Comparison of ENCODE assay signal across 24 cellular contexts in genomic region chr4:27090406-27090805, GRCh38.
"Had no signal": no experiment of that assay in that cellular context is flagged by ENCODE, and none has a peak within 500 bp of the region (broad histone marks: within the 10 kb centered on the region; RNA-seq: fewer than 3 reads in every experiment).

No MANE protein-coding gene starts in this region.

- H3K36me3 ChIP-seq: pancreas, right atrium auricular region, spleen, upper lobe of left lung had no signal

- ATAC-seq: activated CD4-positive, alpha-beta T cell treated with anti-CD3 and anti-CD28 coated beads for 36 hours; activated naive CD4-positive, alpha-beta T cell treated with anti-CD3 and anti-CD28 coated beads, Interleukin-2, amount 50 U/mL, for 72 hours; activated T-helper 17 cell treated with anti-CD3 and anti-CD28 coated beads, Interleukin-2, amount 50 U/mL, for 72 hours; esophagus mucosa; left cardiac atrium; natural killer cell; pancreas; psoas muscle had no signal

- H3K9me3 ChIP-seq: pancreas, psoas muscle, right atrium auricular region, spleen, testis, upper lobe of left lung had no signal

- H3K27me3 ChIP-seq: testis had no signal

- H3K9me3 Mint-ChIP-seq: activated naive CD4-positive, alpha-beta T cell treated with anti-CD3 and anti-CD28 coated beads, Interleukin-2, amount 50 U/mL, for 72 hours; activated T-cell treated with anti-CD3 and anti-CD28 coated beads, Interleukin-2, amount 50 U/mL, for 24 hours; natural killer cell had no signal

- DNase-seq: activated CD4-positive, alpha-beta T cell treated with anti-CD3 and anti-CD28 coated beads for 36 hours; activated CD4-positive, alpha-beta T cell treated with anti-CD3 and anti-CD28 coated beads, Interleukin-2, amount 50 U/mL, for 4 hours; activated CD8-positive, alpha-beta memory T cell treated with anti-CD3 and anti-CD28 coated beads for 24 hours; activated CD8-positive, alpha-beta memory T cell treated with anti-CD3 and anti-CD28 coated beads, Interleukin-2, amount 50 U/mL, for 4 hours; activated T-cell treated with anti-CD3 and anti-CD28 coated beads, Interleukin-2, amount 50 U/mL, for 24 hours; aorta; effector memory CD4-positive, alpha-beta T cell; foreskin melanocyte; left cardiac atrium; midbrain; natural killer cell; pancreas; psoas muscle; spleen; stimulated activated CD4-positive, alpha-beta T cell treated with anti-CD3 and anti-CD28 coated beads, Interleukin-4, amount 100 ng/mL, for 1 hour; stimulated activated naive CD4-positive, alpha-beta T cell; testis; upper lobe of left lung had no signal

- H3K27ac ChIP-seq: hepatocyte, pancreas, psoas muscle, right atrium auricular region, spleen, testis, upper lobe of left lung had no signal

- H3K4me1 Mint-ChIP-seq: activated T-helper 17 cell treated with anti-CD3 and anti-CD28 coated beads, Interleukin-2, amount 50 U/mL, for 72 hours had no signal

- H3K27ac Mint-ChIP-seq: activated CD4-positive, alpha-beta T cell treated with anti-CD3 and anti-CD28 coated beads for 36 hours; activated naive CD4-positive, alpha-beta T cell treated with anti-CD3 and anti-CD28 coated beads, Interleukin-2, amount 50 U/mL, for 72 hours; activated T-cell treated with anti-CD3 and anti-CD28 coated beads, Interleukin-2, amount 50 U/mL, for 24 hours; activated T-helper 17 cell treated with anti-CD3 and anti-CD28 coated beads, Interleukin-2, amount 50 U/mL, for 72 hours; natural killer cell had no signal

- H3K4me1 ChIP-seq: psoas muscle, right atrium auricular region, testis had no signal

- H3K4me3 ChIP-seq: hepatocyte, pancreas, psoas muscle, right atrium auricular region, spleen, testis, upper lobe of left lung had no signal

- H3K36me3 Mint-ChIP-seq: activated naive CD4-positive, alpha-beta T cell treated with anti-CD3 and anti-CD28 coated beads, Interleukin-2, amount 50 U/mL, for 72 hours; brain; natural killer cell had no signal

- H3K4me3 Mint-ChIP-seq: activated CD4-positive, alpha-beta T cell treated with anti-CD3 and anti-CD28 coated beads for 36 hours; activated T-cell treated with anti-CD3 and anti-CD28 coated beads, Interleukin-2, amount 50 U/mL, for 24 hours; activated T-helper 17 cell treated with anti-CD3 and anti-CD28 coated beads, Interleukin-2, amount 50 U/mL, for 72 hours; natural killer cell had no signal
